ENCODE assay signal across 1 cellular context in genomic region chr3:138688871-138689299, GRCh38.
TF ChIP-seq lines count a peak whose summit lies in the region.

No MANE protein-coding gene starts in this region.

TF ChIP-seq in GM12878, 131 proteins besides CTCF, POLR2A, EP300 and RAD21 (continued from another document):
- TF ChIP-seq BCLAF1 (IDR thresholded peaks at IDR 0.05) (no peak), E2F4 (IDR thresholded peaks at IDR 0.05; ENCODE audit: low read depth, low read length) (no peak), SUPT20H (IDR thresholded peaks at IDR 0.05; ENCODE audit: borderline replicate concordance, control insufficient read depth, low read depth, low read length) (no peak), CREB1 (IDR thresholded peaks at IDR 0.05; ENCODE audit: low read depth) (no peak), NR2C1 (IDR thresholded peaks at IDR 0.05) (no peak), USF1 (IDR thresholded peaks at IDR 0.05; ENCODE audit: borderline replicate concordance, extremely low read length, insufficient read depth, low read depth, low read length) (no peak), IRF4 (IDR thresholded peaks at IDR 0.05; ENCODE audit: low read depth, low read length) (no peak), TCF3 (IDR thresholded peaks at IDR 0.05; ENCODE audit: borderline replicate concordance, insufficient read depth, low read depth, low read length) (no peak), REST (IDR thresholded peaks at IDR 0.05; ENCODE audit: low read depth, low read length) (no peak), MEF2A (IDR thresholded peaks at IDR 0.05; ENCODE audit: insufficient read depth, low read depth, low read length) (no peak), KLF5 (IDR thresholded peaks at IDR 0.05; ENCODE audit: partially characterized antibody) (no peak), POLR2AphosphoS5 (IDR thresholded peaks at IDR 0.05; ENCODE audit: low read length) (no peak), CHD1 (IDR thresholded peaks at IDR 0.05; ENCODE audit: low read depth, low read length) (no peak), TARDBP (IDR thresholded peaks at IDR 0.05; ENCODE audit: borderline replicate concordance) (no peak), TCF12 (IDR thresholded peaks at IDR 0.05; ENCODE audit: low read depth, low read length) (no peak)
